In the genomic region with DNA sequence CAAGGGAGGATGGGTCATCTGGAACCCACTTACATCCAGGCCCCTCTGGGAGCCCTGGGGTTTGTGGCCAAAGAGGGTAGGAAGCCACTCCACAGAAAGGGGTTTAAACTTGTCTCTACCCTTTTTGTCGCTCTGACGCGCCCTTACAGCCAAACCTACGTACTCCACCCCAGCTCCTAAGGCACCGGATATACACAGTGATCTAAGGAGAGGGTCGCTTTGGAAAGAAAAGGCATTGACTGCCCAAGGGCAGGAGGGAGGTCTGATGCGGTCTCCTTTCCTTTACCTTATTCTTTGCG, we compare ENCODE assay signal across 9 cellular contexts. TPM values are rescaled to one million over a fixed set of nuclear protein-coding genes. Genes with fewer than 3 reads are reported as not detected.
DNase-seq lines count a peak whose midpoint lies in the region; ATAC-seq and TF ChIP-seq lines count a peak whose summit lies in the region.
"Had no signal": no experiment of that assay in that cellular context is flagged by ENCODE, and none has a peak within 500 bp of the region (broad histone marks: within the 10 kb centered on the region; RNA-seq: fewer than 3 reads in every experiment).

No MANE protein-coding gene starts in this region.

- DNase-seq in ascending aorta (ENCODE audit: low spot score in 2 of 2), result no peak
- peak; percentile 58 for DNase-seq in islet precursor cell
- no peak for DNase-seq in DMS79 (lab: John Stamatoyannopoulos, UW)
- DNase-seq in AG08395 (ENCODE audit: low spot score), result no peak
- no peak for DNase-seq in activated T-cell treated with anti-CD3 and anti-CD28 coated beads, Interleukin-2, amount 50 U/mL, for 4 hours

- peaks cover 4% of the 10 kb centered on the region for H3K4me1 Mint-ChIP-seq in activated T-cell treated with anti-CD3 and anti-CD28 coated beads, Interleukin-2, amount 50 U/mL, for 4 hours (ENCODE audit: low read depth)

- no peaks in the 10 kb centered on the region for H3K36me3 Mint-ChIP-seq in activated T-cell treated with anti-CD3 and anti-CD28 coated beads, Interleukin-2, amount 50 U/mL, for 4 hours (ENCODE audit: insufficient read depth)

- H3K4me3 Mint-ChIP-seq in activated T-cell treated with anti-CD3 and anti-CD28 coated beads, Interleukin-2, amount 50 U/mL, for 4 hours, result no peak overlapping the region

- H3K27me3 ChIP-seq in ascending aorta (no peaks in the 10 kb centered on the region), skeletal muscle tissue (ENCODE audit: control insufficient read depth in 3 of 3, insufficient read depth in 3 of 3, low read length in 3 of 3) (no peaks in the 10 kb centered on the region)

- H3K27me3 Mint-ChIP-seq in activated T-cell treated with anti-CD3 and anti-CD28 coated beads, Interleukin-2, amount 50 U/mL, for 4 hours (ENCODE audit: low read depth), result peaks cover 43% of the 10 kb centered on the region

- peak overlapping the region; percentile 79 to 85 for H3K4me3 ChIP-seq in ascending aorta
- peak overlapping the region; percentile 42 to 52 (median 45) for H3K4me3 ChIP-seq in skeletal muscle tissue (ENCODE audit: low read length in 3 of 3)

- intact Hi-C loops in ascending aorta (cut with DNase I), result loop anchor here (5.0 kb wide), 4 partner anchors 79 to 264 kb away; no protein-coding TSS in a partner anchor

- no peaks in the 10 kb centered on the region for H3K9me3 Mint-ChIP-seq in activated T-cell treated with anti-CD3 and anti-CD28 coated beads, Interleukin-2, amount 50 U/mL, for 4 hours

- H3K9me3 ChIP-seq in ascending aorta (no peaks in the 10 kb centered on the region), skeletal muscle tissue (ENCODE audit: control insufficient read depth in 3 of 3, low read length in 3 of 3) (no peaks in the 10 kb centered on the region)

- H3K27ac ChIP-seq in ascending aorta (peak overlapping the region; percentile 86 to 90), skeletal muscle tissue (ENCODE audit: low read depth, low read length) (no peak overlapping the region)
- H3K27ac ChIP-seq: epithelial cell of prostate had no signal

- peak overlapping the region in 2 of 3 donors; percentile 27 to 64 for H3K9ac ChIP-seq in skeletal muscle tissue (ENCODE audit: low read depth in 1 of 3, low read length in 3 of 3)

- no peaks in the 10 kb centered on the region for H3K36me3 ChIP-seq in ascending aorta
- no peaks in the 10 kb centered on the region for H3K36me3 ChIP-seq in skeletal muscle tissue (ENCODE audit: control insufficient read depth in 3 of 3, insufficient read depth in 3 of 3, low read length in 3 of 3)

- no peak for TF ChIP-seq CTCF in ascending aorta (IDR thresholded peaks at IDR 0.05)

- H3K4me1 ChIP-seq in ascending aorta (peaks cover 0 to 13% of the 10 kb centered on the region in 2 donors), skeletal muscle tissue (ENCODE audit: control insufficient read depth in 3 of 3, insufficient read depth in 3 of 3, low read length in 3 of 3) (peaks cover 12 to 16% (median 16%) of the 10 kb centered on the region in 3 donors)

- ATAC-seq in GM19395 (IDR thresholded peaks at IDR 0.05; ENCODE audit: unreplicated experiment) (peak; percentile 13), HG02763 (IDR thresholded peaks at IDR 0.05; ENCODE audit: unreplicated experiment) (no peak)
- ATAC-seq in activated T-cell treated with anti-CD3 and anti-CD28 coated beads, Interleukin-2, amount 50 U/mL, for 4 hours, result no peak

RNA-seq across cellular contexts. Expression of a gene that starts 0.6 kb away (rescaled TPM):
- total RNA-seq in ascending aorta, result 34.6 TPM
- total RNA-seq in skeletal muscle tissue, result 30.3 TPM
- under 1 TPM in 1 of 3 donors, not detected in 2; 0.11 TPM for total RNA-seq in activated T-cell treated with anti-CD3 and anti-CD28 coated beads, Interleukin-2, amount 50 U/mL, for 4 hours

Comparison
In these comparisons a context has a peak if more than half of its experiments do, and no peak if none do; other contexts are left out.
1. RNA of a gene that starts 0.6 kb away (total RNA-seq): 34.6 TPM in ascending aorta (single experiment) and 30.3 TPM in skeletal muscle tissue (single experiment); 0.11 TPM in activated T-cell treated with anti-CD3 and anti-CD28 coated beads, Interleukin-2, amount 50 U/mL, for 4 hours; every median in the first group is over 10 times any median in the second.